17 cellular contexts compared by ENCODE assay signal in genomic region chr19:29119582-29119981, GRCh38.
DNase-seq lines count a peak whose midpoint lies in the region; TF ChIP-seq lines count a peak whose summit lies in the region.
"Had no signal": no experiment of that assay in that cellular context is flagged by ENCODE, and none has a peak within 500 bp of the region (broad histone marks: within the 10 kb centered on the region; RNA-seq: fewer than 3 reads in every experiment).

No MANE protein-coding gene starts in this region.

- POLR2A ChIA-PET in BJ (lab: Charles Lee) = no interaction called here
- POLR2A ChIA-PET in A673 (lab: Charles Lee; ENCODE audit: low non-redundant PET) = no interaction called here

- H3K9me3 Mint-ChIP-seq in HFFc6 (no peaks in the 10 kb centered on the region; the same call in 1 of the 2 replicates), nephron (peaks cover 8% of the 10 kb centered on the region)

- intact Hi-C loops in A673 (cut with micrococcal nuclease; ENCODE audit: unreplicated experiment) = no loop called here

- no peak overlapping the region for H3K4me3 ChIP-seq in BJ (ENCODE audit: low read depth, low read length)
- H3K4me3 ChIP-seq in A673 (ENCODE audit: low read depth, low read length, poor library complexity, severe bottlenecking) = no peak overlapping the region

- H3K4me1 Mint-ChIP-seq in HFFc6 (ENCODE audit: low read depth) (no peaks in the 10 kb centered on the region; the same call in 1 of the 2 replicates), nephron (peaks cover 16% of the 10 kb centered on the region)
- H3K4me1 Mint-ChIP-seq: CD4-positive, CD25-positive, alpha-beta regulatory T cell; stimulated activated effector memory CD8-positive, alpha-beta T cell treated with anti-CD3 and anti-CD28 coated beads, Interleukin-12 subunit alpha, Interleukin-12 subunit beta, amount 100 ng/mL, for 72 hours had no signal

- no peak overlapping the region for H3K27ac ChIP-seq in A673 (ENCODE audit: low read depth, low read length, poor library complexity, severe bottlenecking)

- DNase-seq in BJ (ENCODE audit: low read depth) = no peak
- peak; percentile 6 for DNase-seq in HFFc6
- peak; percentile 53 for DNase-seq in ecto neural progenitor cell (ENCODE audit: low spot score)
- no peak for DNase-seq in A673 (ENCODE audit: low spot score)
- DNase-seq in inferior parietal cortex (ENCODE audit: extremely low spot score) = no peak
- no peak for DNase-seq in NCI-H446 treated with DMSO at 0.1 percent for 48 hours (lab: John Stamatoyannopoulos, UW)
- no peak for DNase-seq in NCI-H510A treated with DMSO at 0.1 percent for 48 hours (lab: John Stamatoyannopoulos, UW)
- DNase-seq: activated CD4-positive, CD25-positive, alpha-beta regulatory T cell; activated T-cell treated with anti-CD3 and anti-CD28 coated beads, Interleukin-2, amount 50 U/mL, for 1 hour; anterior cingulate cortex; CD4-positive, CD25-positive, alpha-beta regulatory T cell; effector memory CD8-positive, alpha-beta T cell; NCI-H524; SHP77 treated with DMSO at 0.1 percent for 48 hours; stimulated activated CD4-positive, alpha-beta T cell treated with anti-CD3 and anti-CD28 coated beads, Interleukin-1b, Interleukin-23, amount 100 ng/mL, for 48 hours had no signal

- H3K36me3 ChIP-seq in BJ (ENCODE audit: control insufficient read depth, insufficient read depth, low read length) = no peaks in the 10 kb centered on the region
- no peaks in the 10 kb centered on the region for H3K36me3 ChIP-seq in A673 (ENCODE audit: insufficient read depth, low read length, poor library complexity, severe bottlenecking)

- H3K27ac Mint-ChIP-seq in HFFc6 = no peak overlapping the region
- no peak overlapping the region for H3K27ac Mint-ChIP-seq in nephron
- H3K27ac Mint-ChIP-seq: CD4-positive, CD25-positive, alpha-beta regulatory T cell; effector memory CD8-positive, alpha-beta T cell; stimulated activated effector memory CD8-positive, alpha-beta T cell treated with anti-CD3 and anti-CD28 coated beads, Interleukin-12 subunit alpha, Interleukin-12 subunit beta, amount 100 ng/mL, for 72 hours had no signal

- no peaks in the 10 kb centered on the region for H3K4me1 ChIP-seq in A673 (ENCODE audit: insufficient read depth, low read length, poor library complexity, severe bottlenecking)

- H3K36me3 Mint-ChIP-seq in HFFc6 (ENCODE audit: low read depth) = no peaks in the 10 kb centered on the region
- peaks cover 3% of the 10 kb centered on the region for H3K36me3 Mint-ChIP-seq in nephron (ENCODE audit: low read depth)
- H3K36me3 Mint-ChIP-seq: CD4-positive, CD25-positive, alpha-beta regulatory T cell; stimulated activated effector memory CD8-positive, alpha-beta T cell treated with anti-CD3 and anti-CD28 coated beads, Interleukin-12 subunit alpha, Interleukin-12 subunit beta, amount 100 ng/mL, for 72 hours had no signal

- TF ChIP-seq CTCF in BJ (IDR thresholded peaks at IDR 0.05; ENCODE audit: insufficient read depth, low read depth, low read length) (peak; percentile 30; the same call in 1 of the 2 replicates), HFFc6 (IDR thresholded peaks at IDR 0.05) (peak; percentile 44; the same call in 1 of the 2 replicates), nephron (IDR thresholded peaks at IDR 0.05; ENCODE audit: unreplicated experiment in 3 of 3) (peak; percentile 28 to 51 (median 38)), A673 (conservative IDR thresholded peaks at IDR 0.05; ENCODE audit: low read depth, low read length) (no peak)

- peaks cover 31% of the 10 kb centered on the region for H3K9me3 ChIP-seq in A673 (ENCODE audit: low read depth, low read length, poor library complexity, severe bottlenecking)

- CTCF ChIA-PET in BJ (lab: Yijun Ruan, JAX) = interaction anchor here (1.1 to 1.4 kb wide), 2 partner anchors 141 to 383 kb away, joined by 3 to 7 read pairs; no protein-coding TSS in a partner anchor
- CTCF ChIA-PET in A673 (lab: Charles Lee) = no interaction called here

- no TSS peak for BruUV-seq in A673 (replicated peaks; lab: Mats Ljungman, UMichigan)

- no peaks in the 10 kb centered on the region for H3K27me3 ChIP-seq in BJ (ENCODE audit: control insufficient read depth, insufficient read depth, low read length)
- no peaks in the 10 kb centered on the region for H3K27me3 ChIP-seq in A673 (replicated peaks; ENCODE audit: insufficient read depth, low read depth, low read length, poor library complexity)

- no peak overlapping the region for H3K4me3 Mint-ChIP-seq in HFFc6
- no peak overlapping the region for H3K4me3 Mint-ChIP-seq in nephron
- H3K4me3 Mint-ChIP-seq: CD4-positive, CD25-positive, alpha-beta regulatory T cell; effector memory CD8-positive, alpha-beta T cell; stimulated activated effector memory CD8-positive, alpha-beta T cell treated with anti-CD3 and anti-CD28 coated beads, Interleukin-12 subunit alpha, Interleukin-12 subunit beta, amount 100 ng/mL, for 72 hours had no signal

- H3K27me3 Mint-ChIP-seq in HFFc6 (ENCODE audit: insufficient read depth) (no peaks in the 10 kb centered on the region), nephron (ENCODE audit: low read depth) (peaks cover 10% of the 10 kb centered on the region)
- H3K27me3 Mint-ChIP-seq: CD4-positive, CD25-positive, alpha-beta regulatory T cell had no signal

Comparison
In these comparisons a context has a peak if more than half of its experiments do, and no peak if none do; other contexts are left out.
1. DNase-seq: peak in HFFc6 (single experiment) and ecto neural progenitor cell (single experiment); none in BJ (single experiment), A673 (single experiment), inferior parietal cortex (single experiment), NCI-H446 treated with DMSO at 0.1 percent for 48 hours (single experiment) and NCI-H510A treated with DMSO at 0.1 percent for 48 hours (single experiment).